Comparison of ENCODE assay signal across 8 cellular contexts in genomic region chr9:129835860-129836223, GRCh38. TPM values are rescaled to one million over a fixed set of nuclear protein-coding genes. Genes with fewer than 3 reads are reported as not detected.
DNase-seq lines count a peak whose midpoint lies in the region; ATAC-seq, FAIRE-seq and TF ChIP-seq lines count a peak whose summit lies in the region.

No MANE protein-coding gene starts in this region.

- TF ChIP-seq POLR2A in H54 (IDR thresholded peaks at IDR 0.05; ENCODE audit: low read depth, low read length) = no peak

- intact Hi-C loops in colonic mucosa (cut with DNase I) = no loop called here

- TF ChIP-seq CTCF in colonic mucosa (IDR thresholded peaks at IDR 0.05) = no peak

- H3K4me3 ChIP-seq in colonic mucosa = peak overlapping the region; percentile 93
- peak overlapping the region; percentile 93 to 99 for H3K4me3 ChIP-seq in muscle layer of duodenum (ENCODE audit: low read depth in 1 of 2, low read length in 2 of 2)

- H3K36me3 ChIP-seq in ES-I3 (ENCODE audit: insufficient read depth, low read length) (no peaks in the 10 kb centered on the region), colonic mucosa (peaks cover 13% of the 10 kb centered on the region), muscle layer of duodenum (ENCODE audit: control insufficient read depth in 1 of 2, insufficient read depth in 2 of 2, low read length in 2 of 2) (peaks cover 13% of the 10 kb centered on the region in 2 donors)

- no peak for ATAC-seq in HG03039 (IDR thresholded peaks at IDR 0.05; ENCODE audit: unreplicated experiment)
- no peak for ATAC-seq in GM18517 (IDR thresholded peaks at IDR 0.05; ENCODE audit: unreplicated experiment)

- H3K27ac ChIP-seq in colonic mucosa (peak overlapping the region; percentile 85), muscle layer of duodenum (ENCODE audit: low read length) (peak overlapping the region; percentile 33)

- H3K9ac ChIP-seq in ES-I3 (ENCODE audit: low read depth, low read length) (peak overlapping the region; percentile 86), colonic mucosa (ENCODE audit: low read depth in 2 of 2, low read length in 2 of 2) (peak overlapping the region; percentile 82 to 98)

- no peaks in the 10 kb centered on the region for H3K27me3 ChIP-seq in colonic mucosa
- no peaks in the 10 kb centered on the region for H3K27me3 ChIP-seq in muscle layer of duodenum (ENCODE audit: low read depth, low read length)

- H3K4me1 ChIP-seq in ES-I3 (ENCODE audit: insufficient read depth, low read length) (peaks cover 12% of the 10 kb centered on the region; the same call in 1 of the 2 replicates), colonic mucosa (peaks cover 14% of the 10 kb centered on the region), muscle layer of duodenum (ENCODE audit: control insufficient read depth in 1 of 2, insufficient read depth in 2 of 2, low read length in 2 of 2) (peaks cover 7 to 29% of the 10 kb centered on the region in 2 donors)

- FAIRE-seq in H54 (lab: Jason Lieb, UNC) = no peak

- no peaks in the 10 kb centered on the region for H3K9me3 ChIP-seq in ES-I3 (ENCODE audit: control insufficient read depth, insufficient read depth, low read length)
- H3K9me3 ChIP-seq in colonic mucosa = no peaks in the 10 kb centered on the region
- no peaks in the 10 kb centered on the region for H3K9me3 ChIP-seq in muscle layer of duodenum (ENCODE audit: control insufficient read depth in 1 of 2, low read length in 2 of 2)

- peak; percentile 23 for DNase-seq in LHCN-M2 (ENCODE audit: low read depth)
- DNase-seq in colonic mucosa = no peak
- no peak for DNase-seq in HUDEP-2 (lab: John Stamatoyannopoulos, UW; ENCODE audit: unreplicated experiment in 76 of 76)
- DNase-seq in H54 (ENCODE audit: insufficient read length, low spot score) = no peak

RNA-seq across cellular contexts. Expression of gene USP20, which starts 0.6 kb away (rescaled TPM):
- total RNA-seq in LHCN-M2 (2014; rRNA removed) = 8.1 and 9.5 TPM in 2 replicates
- polyA plus RNA-seq in LHCN-M2 (2012) = 7.6 TPM
- total RNA-seq in colonic mucosa = 10 to 100 TPM; 14.7 to 20.0 TPM

RNA-seq across cellular contexts. Expression of gene C9orf78, which starts 0.8 kb away (rescaled TPM):
- total RNA-seq in LHCN-M2 (2014; rRNA removed) = 63.3 and 79.4 TPM in 2 replicates
- 54.4 TPM for polyA plus RNA-seq in LHCN-M2 (2012)
- total RNA-seq in colonic mucosa = 10 to 100 TPM; 38.7 to 45.5 TPM

RNA-seq across cellular contexts. Expression of gene TOR1A, which starts 11.9 kb away (rescaled TPM):
- total RNA-seq in LHCN-M2 (2014; rRNA removed) = 78.1 and 82.1 TPM in 2 replicates
- 50.4 TPM for polyA plus RNA-seq in LHCN-M2 (2012)
- 10 to 100 TPM; 31.0 to 31.1 TPM for total RNA-seq in colonic mucosa

RNA-seq across cellular contexts. Expression of gene TOR1B, which starts 32.9 kb away (rescaled TPM):
- total RNA-seq in LHCN-M2 (2014; rRNA removed) (32.5 and 38.0 TPM in 2 replicates), colonic mucosa (10 to 100 TPM; 49.0 to 60.8 TPM)
- polyA plus RNA-seq in LHCN-M2 (2012) = 14.4 TPM
